Comparison of ENCODE assay signal across 15 cellular contexts in the genomic region with DNA sequence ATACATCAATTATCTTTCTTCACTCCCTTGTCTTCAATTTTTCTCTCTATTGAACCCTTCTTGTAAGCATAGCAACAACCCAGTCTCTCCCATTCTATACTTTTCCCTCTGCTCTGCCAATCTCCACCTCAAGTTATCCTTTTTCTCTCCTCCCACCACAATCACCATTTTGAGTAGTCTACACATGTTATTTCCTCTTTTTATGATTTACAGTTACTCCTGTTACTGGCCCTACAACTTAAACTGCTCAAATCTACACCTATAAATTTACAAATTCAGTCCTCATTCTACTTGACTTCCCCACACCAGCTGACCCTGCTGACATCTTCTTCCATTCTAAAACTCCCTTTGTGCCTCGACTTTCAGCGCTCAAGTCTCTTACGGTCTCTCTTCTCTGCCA.
DNase-seq lines count a peak whose midpoint lies in the region; ATAC-seq and TF ChIP-seq lines count a peak whose summit lies in the region.
"Had no signal": no experiment of that assay in that cellular context is flagged by ENCODE, and none has a peak within 500 bp of the region (broad histone marks: within the 10 kb centered on the region; RNA-seq: fewer than 3 reads in every experiment).

No MANE protein-coding gene starts in this region.

- TF ChIP-seq EP300 in esophagus muscularis mucosa (IDR thresholded peaks at IDR 0.05): no peak

- TF ChIP-seq POLR2A in esophagus muscularis mucosa (IDR thresholded peaks at IDR 0.05; ENCODE audit: low read depth) (no peak), GM18505 (IDR thresholded peaks at IDR 0.05; ENCODE audit: borderline replicate concordance, extremely low read depth, insufficient read depth, insufficient read length) (no peak)

- H3K9ac ChIP-seq in endodermal cell (ENCODE audit: extremely low read depth, low read length, poor library complexity, severe bottlenecking): no peak overlapping the region

- no peak overlapping the region for H3K4me3 Mint-ChIP-seq in activated T-cell treated with anti-CD3 and anti-CD28 coated beads, Interleukin-2, amount 50 U/mL, for 24 hours
- H3K4me3 Mint-ChIP-seq in endodermal cell: no peak overlapping the region
- H3K4me3 Mint-ChIP-seq in stimulated activated memory B cell treated with anti-CD40 and anti-IgM and Interleukin-4, amounts not matched to agents 10 μg/mL and 1 μg/mL and 100 μg/mL, for 72 hours: no peak overlapping the region

- H3K4me1 ChIP-seq in SJSA1 (replicated peaks): peaks cover 20% of the 10 kb centered on the region
- no peaks in the 10 kb centered on the region for H3K4me1 ChIP-seq in endodermal cell (ENCODE audit: control insufficient read depth, insufficient read depth, low read length)
- H3K4me1 ChIP-seq in esophagus muscularis mucosa: peaks cover 6 to 17% (median 11%) of the 10 kb centered on the region in 4 donors
- H3K4me1 ChIP-seq: A549, SJCRH30 had no signal

- H3K36me3 Mint-ChIP-seq in activated T-cell treated with anti-CD3 and anti-CD28 coated beads, Interleukin-2, amount 50 U/mL, for 24 hours (ENCODE audit: low read depth): peaks cover 57% of the 10 kb centered on the region
- H3K36me3 Mint-ChIP-seq in endodermal cell (ENCODE audit: low read depth): peaks cover 21% of the 10 kb centered on the region
- H3K36me3 Mint-ChIP-seq in stimulated activated memory B cell treated with anti-CD40 and anti-IgM and Interleukin-4, amounts not matched to agents 10 μg/mL and 1 μg/mL and 100 μg/mL, for 72 hours: peaks cover 40% of the 10 kb centered on the region

- H3K27ac ChIP-seq in SJSA1 (peak overlapping the region; percentile 59), endodermal cell (ENCODE audit: low read depth, low read length) (peak overlapping the region; percentile 81), esophagus muscularis mucosa (replicated peaks in 1 of 4) (no peak overlapping the region)
- H3K27ac ChIP-seq: A549, SJCRH30, thoracic aorta had no signal

- peaks cover 25% of the 10 kb centered on the region for H3K4me1 Mint-ChIP-seq in activated T-cell treated with anti-CD3 and anti-CD28 coated beads, Interleukin-2, amount 50 U/mL, for 24 hours (ENCODE audit: low read depth)
- peaks cover 7% of the 10 kb centered on the region for H3K4me1 Mint-ChIP-seq in endodermal cell
- H3K4me1 Mint-ChIP-seq in stimulated activated memory B cell treated with anti-CD40 and anti-IgM and Interleukin-4, amounts not matched to agents 10 μg/mL and 1 μg/mL and 100 μg/mL, for 72 hours: peaks cover 25% of the 10 kb centered on the region

- intact Hi-C loops in esophagus muscularis mucosa (cut with DNase I): no loop called here

- in situ Hi-C loops in G401 (cut with HindIII; ENCODE audit: low sequenced_read_pairs): no loop called here

- peak overlapping the region; percentile 2 for H3K27ac Mint-ChIP-seq in activated T-cell treated with anti-CD3 and anti-CD28 coated beads, Interleukin-2, amount 50 U/mL, for 24 hours
- H3K27ac Mint-ChIP-seq in endodermal cell: peak overlapping the region; percentile 1
- H3K27ac Mint-ChIP-seq in stimulated activated memory B cell treated with anti-CD40 and anti-IgM and Interleukin-4, amounts not matched to agents 10 μg/mL and 1 μg/mL and 100 μg/mL, for 72 hours: peak overlapping the region; percentile 20

- ATAC-seq in stimulated activated memory B cell treated with anti-CD40 and anti-IgM and Interleukin-4, amounts not matched to agents 10 μg/mL and 1 μg/mL and 100 μg/mL, for 72 hours: no peak
- ATAC-seq in GM18505 (IDR thresholded peaks at IDR 0.05; ENCODE audit: unreplicated experiment): no peak
- ATAC-seq: A549 had no signal

- H3K9me3 ChIP-seq in SJSA1 (replicated peaks) (no peaks in the 10 kb centered on the region), endodermal cell (ENCODE audit: control insufficient read depth, low read length) (no peaks in the 10 kb centered on the region), esophagus muscularis mucosa (no peaks in the 10 kb centered on the region)
- H3K9me3 ChIP-seq: A549, SJCRH30, thoracic aorta had no signal

- WGBS in endodermal cell (ENCODE audit: insufficient coverage in 1 of 2, insufficient read length in 1 of 2), 2 experiments: 96 to 100% methylated on average over 3 of the region's 3 CpGs
- WGBS in esophagus muscularis mucosa: 90% methylated on average over 3 of the region's 3 CpGs

- no peaks in the 10 kb centered on the region for H3K27me3 ChIP-seq in SJSA1 (replicated peaks)
- no peaks in the 10 kb centered on the region for H3K27me3 ChIP-seq in endodermal cell (ENCODE audit: control insufficient read depth, insufficient read depth, low read length, poor library complexity, severe bottlenecking)
- no peaks in the 10 kb centered on the region for H3K27me3 ChIP-seq in esophagus muscularis mucosa
- H3K27me3 ChIP-seq: SJCRH30 had no signal

- H3K36me3 ChIP-seq in SJSA1 (peaks cover 42% of the 10 kb centered on the region), endodermal cell (ENCODE audit: control insufficient read depth, insufficient read depth, low read length) (peaks cover 38% of the 10 kb centered on the region), esophagus muscularis mucosa (peaks cover 0 to 35% (median 19%) of the 10 kb centered on the region in 4 donors)
- H3K36me3 ChIP-seq: SJCRH30, thoracic aorta had no signal

- H3K9me3 Mint-ChIP-seq in activated T-cell treated with anti-CD3 and anti-CD28 coated beads, Interleukin-2, amount 50 U/mL, for 24 hours: no peaks in the 10 kb centered on the region
- no peaks in the 10 kb centered on the region for H3K9me3 Mint-ChIP-seq in endodermal cell
- H3K9me3 Mint-ChIP-seq in stimulated activated memory B cell treated with anti-CD40 and anti-IgM and Interleukin-4, amounts not matched to agents 10 μg/mL and 1 μg/mL and 100 μg/mL, for 72 hours: no peaks in the 10 kb centered on the region
- H3K9me3 Mint-ChIP-seq: activated naive CD4-positive, alpha-beta T cell treated with anti-CD3 and anti-CD28 coated beads, Interleukin-2, amount 50 U/mL, for 72 hours had no signal

- H3K27me3 Mint-ChIP-seq in activated T-cell treated with anti-CD3 and anti-CD28 coated beads, Interleukin-2, amount 50 U/mL, for 24 hours: no peaks in the 10 kb centered on the region
- no peaks in the 10 kb centered on the region for H3K27me3 Mint-ChIP-seq in endodermal cell (ENCODE audit: insufficient read depth)
- H3K27me3 Mint-ChIP-seq in stimulated activated memory B cell treated with anti-CD40 and anti-IgM and Interleukin-4, amounts not matched to agents 10 μg/mL and 1 μg/mL and 100 μg/mL, for 72 hours: no peaks in the 10 kb centered on the region

- TF ChIP-seq CTCF in endodermal cell (conservative IDR thresholded peaks at IDR 0.05) (no peak), esophagus muscularis mucosa (IDR thresholded peaks at IDR 0.05) (no peak)

- H3K4me3 ChIP-seq in SJSA1 (no peak overlapping the region), endodermal cell (ENCODE audit: low read length) (no peak overlapping the region), esophagus muscularis mucosa (no peak overlapping the region)
- H3K4me3 ChIP-seq: A549, SJCRH30, thoracic aorta had no signal

- no peak for DNase-seq in activated T-cell treated with anti-CD3 and anti-CD28 coated beads, Interleukin-2, amount 50 U/mL, for 24 hours
- DNase-seq in activated T-cell treated with anti-CD3 and anti-CD28 coated beads, Interleukin-2, amount 50 U/mL, for 48 hours: no peak
- DNase-seq in SJSA1 (ENCODE audit: low read depth in 1 of 2, low spot score in 2 of 2): no peak
- DNase-seq in endodermal cell: no peak
- no peak for DNase-seq in esophagus muscularis mucosa (ENCODE audit: extremely low spot score)
- no peak for DNase-seq in G401 (ENCODE audit: low spot score)
- DNase-seq: activated CD4-positive, alpha-beta T cell treated with anti-CD3 and anti-CD28 coated beads, Interleukin-2, amount 50 U/mL, for 4 hours; NCI-H1092 treated with DMSO at 0.1 percent for 48 hours; NCI-H524; SJCRH30 had no signal

Comparison
In these comparisons a context has a peak if more than half of its experiments do, and no peak if none do; other contexts are left out.
1. H3K27ac ChIP-seq: peak in SJSA1 (single experiment) and endodermal cell (single experiment); none in esophagus muscularis mucosa (0 of 4).
2. Peak in every context shown above with its lines, with median percentiles within 50 percentile points of each other: H3K27ac Mint-ChIP-seq.